Comparison of ENCODE assay signal across 23 cellular contexts in the genomic region with DNA sequence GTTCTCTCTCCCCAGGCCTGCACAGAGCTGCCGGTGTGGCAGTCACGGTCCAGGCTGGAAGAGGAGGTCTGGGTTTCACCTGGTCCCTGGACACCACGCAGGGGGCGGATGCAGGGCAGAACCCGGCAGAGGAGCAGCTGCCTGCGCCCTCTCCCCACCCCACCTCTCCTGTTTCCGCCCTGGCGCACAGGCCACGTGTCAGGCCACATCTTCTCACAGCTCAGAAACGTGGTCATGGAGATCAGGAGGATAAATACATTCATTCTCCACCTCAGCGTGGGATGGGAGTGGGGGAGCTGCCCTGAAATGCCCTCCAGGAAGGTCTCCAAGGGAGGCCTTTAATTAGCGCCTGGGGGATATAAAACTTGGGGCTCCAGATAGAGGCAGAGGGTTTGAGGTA.
"Had no signal": no experiment of that assay in that cellular context is flagged by ENCODE, and none has a peak within 500 bp of the region (broad histone marks: within the 10 kb centered on the region; RNA-seq: fewer than 3 reads in every experiment).

No MANE protein-coding gene starts in this region.

- H3K27ac ChIP-seq: brain microvascular endothelial cell, cardiac muscle cell, VCaP had no signal

- ATAC-seq: activated T-cell treated with anti-CD3 and anti-CD28 coated beads, Interleukin-2, amount 50 U/mL, for 72 hours; T-cell had no signal

- H3K4me3 Mint-ChIP-seq: activated CD4-positive, alpha-beta memory T cell treated with anti-CD3 and anti-CD28 coated beads for 36 hours; activated CD4-positive, alpha-beta T cell treated with anti-CD3 and anti-CD28 coated beads, Interleukin-2, amount 10 ng/mL, durations not matched to agents 7 days and 5 days; activated naive CD4-positive, alpha-beta T cell treated with anti-CD3 and anti-CD28 coated beads, Interleukin-2, amount 10 ng/mL, durations not matched to agents 7 days and 5 days; activated naive CD8-positive, alpha-beta T cell treated with anti-CD3 and anti-CD28 coated beads for 36 hours; activated T-cell treated with anti-CD3 and anti-CD28 coated beads, Interleukin-2, amount 50 U/mL, for 72 hours; T-cell had no signal

- H3K9me3 Mint-ChIP-seq: activated CD4-positive, alpha-beta memory T cell treated with anti-CD3 and anti-CD28 coated beads for 36 hours; activated CD4-positive, alpha-beta T cell treated with anti-CD3 and anti-CD28 coated beads, Interleukin-2, amount 10 ng/mL, durations not matched to agents 7 days and 5 days; activated naive CD4-positive, alpha-beta T cell treated with anti-CD3 and anti-CD28 coated beads, Interleukin-2, amount 10 ng/mL, durations not matched to agents 7 days and 5 days; activated naive CD8-positive, alpha-beta T cell treated with anti-CD3 and anti-CD28 coated beads for 36 hours; activated T-cell treated with anti-CD3 and anti-CD28 coated beads, Interleukin-2, amount 50 U/mL, for 72 hours; activated T-helper 2 cell treated with anti-CD3 and anti-CD28 coated beads, Interferon-gamma antibody, Interleukin-2, Interleukin-4, amounts not matched to agents 10 μg/mL and 5 μg/mL and 100 μg/mL, durations not matched to agents 14 hours and 24 hours and 36 hours; T-cell had no signal

- DNase-seq: activated CD4-positive, alpha-beta memory T cell treated with anti-CD3 and anti-CD28 coated beads for 36 hours; activated CD4-positive, alpha-beta T cell treated with anti-CD3 and anti-CD28 coated beads, Interleukin-2, amount 10 ng/mL, durations not matched to agents 7 days and 5 days; activated CD4-positive, CD25-positive, alpha-beta regulatory T cell; activated CD8-positive, alpha-beta memory T cell treated with anti-CD3 and anti-CD28 coated beads for 24 hours; activated gamma-delta T cell treated with Interleukin-2 at 50 U/mL for 16 hours; activated naive CD4-positive, alpha-beta T cell treated with anti-CD3 and anti-CD28 coated beads, Interleukin-2, amount 10 ng/mL, durations not matched to agents 7 days and 5 days; activated naive CD8-positive, alpha-beta T cell treated with anti-CD3 and anti-CD28 coated beads for 36 hours; activated T-cell treated with anti-CD3 and anti-CD28 coated beads for 4 hours; activated T-cell treated with anti-CD3 and anti-CD28 coated beads, Interleukin-2, amount 50 U/mL, for 72 hours; brain microvascular endothelial cell; NCI-H1694; NCI-H2029; NCI-H345; NCI-H510A; NCI-H748 treated with DMSO at 0.1 percent for 48 hours; PC-3; SHP77 treated with DMSO at 0.1 percent for 48 hours; T-cell; T-helper 2 cell; T1000 had no signal

- H3K36me3 ChIP-seq: brain microvascular endothelial cell, cardiac muscle cell had no signal

- H3K4me3 ChIP-seq: cardiac muscle cell had no signal

- H3K36me3 Mint-ChIP-seq: activated CD4-positive, alpha-beta memory T cell treated with anti-CD3 and anti-CD28 coated beads for 36 hours; activated naive CD4-positive, alpha-beta T cell treated with anti-CD3 and anti-CD28 coated beads, Interleukin-2, amount 10 ng/mL, durations not matched to agents 7 days and 5 days; activated naive CD8-positive, alpha-beta T cell treated with anti-CD3 and anti-CD28 coated beads for 36 hours had no signal

- H3K4me1 Mint-ChIP-seq: activated CD4-positive, alpha-beta T cell treated with anti-CD3 and anti-CD28 coated beads, Interleukin-2, amount 10 ng/mL, durations not matched to agents 7 days and 5 days; activated naive CD4-positive, alpha-beta T cell treated with anti-CD3 and anti-CD28 coated beads, Interleukin-2, amount 10 ng/mL, durations not matched to agents 7 days and 5 days; activated naive CD8-positive, alpha-beta T cell treated with anti-CD3 and anti-CD28 coated beads for 36 hours; T-cell had no signal

- H3K27me3 Mint-ChIP-seq: activated CD4-positive, alpha-beta memory T cell treated with anti-CD3 and anti-CD28 coated beads for 36 hours; activated CD4-positive, alpha-beta T cell treated with anti-CD3 and anti-CD28 coated beads, Interleukin-2, amount 10 ng/mL, durations not matched to agents 7 days and 5 days; activated naive CD4-positive, alpha-beta T cell treated with anti-CD3 and anti-CD28 coated beads, Interleukin-2, amount 10 ng/mL, durations not matched to agents 7 days and 5 days; activated naive CD8-positive, alpha-beta T cell treated with anti-CD3 and anti-CD28 coated beads for 36 hours; T-cell had no signal

- H3K27me3 ChIP-seq: brain microvascular endothelial cell, cardiac muscle cell had no signal

- H3K27ac Mint-ChIP-seq: activated CD4-positive, alpha-beta memory T cell treated with anti-CD3 and anti-CD28 coated beads for 36 hours; activated CD4-positive, alpha-beta T cell treated with anti-CD3 and anti-CD28 coated beads, Interleukin-2, amount 10 ng/mL, durations not matched to agents 7 days and 5 days; activated naive CD4-positive, alpha-beta T cell treated with anti-CD3 and anti-CD28 coated beads, Interleukin-2, amount 10 ng/mL, durations not matched to agents 7 days and 5 days; activated naive CD8-positive, alpha-beta T cell treated with anti-CD3 and anti-CD28 coated beads for 36 hours; activated T-cell treated with anti-CD3 and anti-CD28 coated beads, Interleukin-2, amount 50 U/mL, for 72 hours; activated T-helper 2 cell treated with anti-CD3 and anti-CD28 coated beads, Interferon-gamma antibody, Interleukin-2, Interleukin-4, amounts not matched to agents 10 μg/mL and 5 μg/mL and 100 μg/mL, durations not matched to agents 14 hours and 24 hours and 36 hours; T-cell had no signal
